8 cellular contexts compared by ENCODE assay signal in genomic region chr14:102510616-102511520, GRCh38. TPM values are rescaled to one million over a fixed set of nuclear protein-coding genes. Genes with fewer than 3 reads are reported as not detected.
DNase-seq lines count a peak whose midpoint lies in the region; ATAC-seq, FAIRE-seq and TF ChIP-seq lines count a peak whose summit lies in the region.

No MANE protein-coding gene starts in this region.

- ATAC-seq in naive thymus-derived CD8-positive, alpha-beta T cell = no peak
- ATAC-seq in GM19324 (IDR thresholded peaks at IDR 0.05; ENCODE audit: low FRiP score, unreplicated experiment) (no peak), GM18858 (IDR thresholded peaks at IDR 0.05; ENCODE audit: unreplicated experiment) (no peak)

- peak; percentile 26 for FAIRE-seq in GM12891 (lab: Jason Lieb, UNC)

- H3K27ac Mint-ChIP-seq in naive thymus-derived CD8-positive, alpha-beta T cell = peak overlapping the region in 4 of 10 donors; percentile 55 to 88 (median 74)

- DNase-seq in GM12891 (ENCODE audit: insufficient read length, low spot score) (no peak), OCI-M1 (lab: John Stamatoyannopoulos, UW) (peak; percentile 56), coronary artery (ENCODE audit: low spot score) (no peak), HK-2 (ENCODE audit: unreplicated experiment) (no peak), activated gamma-delta T cell (lab: John Stamatoyannopoulos, UW) (no peak)
- DNase-seq in naive thymus-derived CD8-positive, alpha-beta T cell = peak in 1 of 10 donors; percentile 24

- H3K27ac ChIP-seq in coronary artery = peak overlapping the region in 1 of 2 donors; percentile 87

- TF ChIP-seq POLR2A in GM12891 (IDR thresholded peaks at IDR 0.05; ENCODE audit: low read depth, low read length) = no peak

- peak overlapping the region; percentile 90 for H3K4me3 ChIP-seq in coronary artery

- H3K27me3 Mint-ChIP-seq in naive thymus-derived CD8-positive, alpha-beta T cell = no peaks in the 10 kb centered on the region

- H3K9me3 Mint-ChIP-seq in naive thymus-derived CD8-positive, alpha-beta T cell = peaks cover 0 to 2% (median 0%) of the 10 kb centered on the region in 9 donors

- H3K4me1 Mint-ChIP-seq in naive thymus-derived CD8-positive, alpha-beta T cell = peaks cover 4 to 18% (median 15%) of the 10 kb centered on the region in 4 donors

- H3K4me3 Mint-ChIP-seq in naive thymus-derived CD8-positive, alpha-beta T cell = peak overlapping the region; percentile 81 to 92 (median 86)

- no peaks in the 10 kb centered on the region for H3K36me3 Mint-ChIP-seq in naive thymus-derived CD8-positive, alpha-beta T cell

- POLR2A ChIA-PET in naive thymus-derived CD8-positive, alpha-beta T cell (lab: Charles Lee) = interaction anchor here (0.6 to 1.1 kb wide), 4 partner anchors 13 to 667 kb away, joined by 3 read pairs; no protein-coding TSS in a partner anchor

- TF ChIP-seq CTCF in coronary artery (IDR thresholded peaks at IDR 0.05) = no peak

TF ChIP-seq in GM12891, 5 proteins besides CTCF, POLR2A, EP300 and RAD21:
- no peak for TF ChIP-seq SPI1 (IDR thresholded peaks at IDR 0.05; ENCODE audit: low read depth, low read length)
- TF ChIP-seq POLR2AphosphoS5 (IDR thresholded peaks at IDR 0.05; ENCODE audit: low read depth, low read length) = no peak
- TF ChIP-seq PAX5 (IDR thresholded peaks at IDR 0.05; ENCODE audit: insufficient read depth, low read length, severe bottlenecking) = no peak
- no peak for TF ChIP-seq POU2F2 (IDR thresholded peaks at IDR 0.05; ENCODE audit: low read depth, low read length)
- no peak for TF ChIP-seq TAF1 (IDR thresholded peaks at IDR 0.05; ENCODE audit: low read depth, low read length)

RNA-seq across cellular contexts. Expression of gene ANKRD9, which starts 1.3 kb away (rescaled TPM):
- 1.2 TPM for polyA plus RNA-seq in GM12891 (2012; ENCODE audit: low read depth, missing spikeins)
- total RNA-seq in naive thymus-derived CD8-positive, alpha-beta T cell = 1 to 10 TPM; 1.3 to 1.6 TPM
- under 1 TPM; 0.15 to 0.43 (median 0.28) TPM for polyA plus RNA-seq in naive thymus-derived CD8-positive, alpha-beta T cell
